1 cellular context compared by ENCODE assay signal in genomic region chr11:73335204-73335923, GRCh38.
TF ChIP-seq lines count a peak whose summit lies in the region.

No MANE protein-coding gene starts in this region.

TF ChIP-seq in GM23338, 12 proteins besides CTCF, POLR2A, EP300 and RAD21 (continued from another document):
- TF ChIP-seq ZNF114 (CRISPR knock-in tag; IDR thresholded peaks at IDR 0.05) (no peak), POLR2AphosphoS5 (IDR thresholded peaks at IDR 0.05; ENCODE audit: low read depth) (no peak), CREB1 (CRISPR knock-in tag; IDR thresholded peaks at IDR 0.05; ENCODE audit: low read depth) (no peak)
